17 cellular contexts compared by ENCODE assay signal in the genomic region with DNA sequence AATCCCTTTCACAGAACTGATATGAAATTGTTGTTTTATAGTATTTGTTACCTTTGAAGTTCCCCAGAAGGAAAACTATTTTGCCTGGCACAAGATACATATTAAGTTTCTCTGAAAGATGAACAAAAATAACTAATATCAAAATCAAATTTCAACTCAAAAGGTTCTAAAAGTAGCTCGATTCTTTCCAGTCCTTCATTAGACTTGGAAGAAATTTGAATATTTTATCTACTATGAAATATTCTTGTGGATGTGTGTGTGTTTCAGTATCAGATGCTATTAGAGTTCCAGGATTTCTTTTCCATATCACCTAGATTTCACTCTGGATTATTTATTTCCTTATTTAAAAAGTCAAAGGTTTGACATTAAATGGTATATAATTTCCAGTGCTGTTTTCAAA. TPM values are rescaled to one million over a fixed set of nuclear protein-coding genes. Genes with fewer than 3 reads are reported as not detected.
DNase-seq lines count a peak whose midpoint lies in the region; TF ChIP-seq lines count a peak whose summit lies in the region.
"Had no signal": no experiment of that assay in that cellular context is flagged by ENCODE, and none has a peak within 500 bp of the region (broad histone marks: within the 10 kb centered on the region; RNA-seq: fewer than 3 reads in every experiment).

No MANE protein-coding gene starts in this region.

- H4K20me1 ChIP-seq in Loucy (ENCODE audit: insufficient read depth, low read length, poor library complexity, severe bottlenecking), result peaks cover 9% of the 10 kb centered on the region

- H3K36me3 Mint-ChIP-seq in brain (peaks cover 7% of the 10 kb centered on the region), nephron (ENCODE audit: low read depth) (peaks cover 19% of the 10 kb centered on the region)

- H3K4me1 Mint-ChIP-seq in brain (peaks cover 35% of the 10 kb centered on the region), nephron (peaks cover 31% of the 10 kb centered on the region)

- no peak overlapping the region for H3K4me3 ChIP-seq in Loucy (ENCODE audit: low read length, poor library complexity, severe bottlenecking)

- TF ChIP-seq CTCF in Loucy (conservative IDR thresholded peaks at IDR 0.05; ENCODE audit: low read length) (no peak), brain (conservative IDR thresholded peaks at IDR 0.05) (no peak), nephron (IDR thresholded peaks at IDR 0.05; ENCODE audit: unreplicated experiment in 3 of 3) (no peak)

- no peak overlapping the region for H3K9ac ChIP-seq in Loucy (ENCODE audit: low read depth, low read length, poor library complexity, severe bottlenecking)

- H3K9me3 Mint-ChIP-seq in brain (peaks cover 0 to 3% (median 0%) of the 10 kb centered on the region in 5 experiments), nephron (no peaks in the 10 kb centered on the region)

- H3K4me3 Mint-ChIP-seq in brain, result peak overlapping the region in 4 of 5 experiments; percentile 20 to 69 (median 61)
- H3K4me3 Mint-ChIP-seq in nephron, result peak overlapping the region in 2 of 3 experiments; percentile 40 to 45
- H3K4me3 Mint-ChIP-seq: CD4-positive, alpha-beta T cell had no signal

- no peaks in the 10 kb centered on the region for H3F3A ChIP-seq in Loucy (ENCODE audit: low read depth)

- no peak overlapping the region for H2AFZ ChIP-seq in Loucy (ENCODE audit: low read length)

- H3K9me2 ChIP-seq in Loucy (replicated peaks; ENCODE audit: low read depth, low read length), result no peaks in the 10 kb centered on the region

- H3K9me3 ChIP-seq in Loucy (ENCODE audit: insufficient read depth, low read depth, low read length), result no peaks in the 10 kb centered on the region
- H3K9me3 ChIP-seq: Caco-2 had no signal

- H3K27ac Mint-ChIP-seq in brain (peak overlapping the region in 2 of 5 experiments; percentile 32 to 76), nephron (no peak overlapping the region)
- H3K27ac Mint-ChIP-seq: CD4-positive, alpha-beta T cell; H9 had no signal

- no peaks in the 10 kb centered on the region for H3K27me3 ChIP-seq in Loucy (ENCODE audit: insufficient read depth, low read length, poor library complexity, severe bottlenecking)

- peaks cover 94% of the 10 kb centered on the region for H3K27me3 Mint-ChIP-seq in brain
- peaks cover 87% of the 10 kb centered on the region for H3K27me3 Mint-ChIP-seq in nephron (ENCODE audit: low read depth)

- peak overlapping the region; percentile 10 for H3K4me2 ChIP-seq in Loucy (ENCODE audit: low read depth, low read length, poor library complexity, severe bottlenecking)

- peaks cover 24% of the 10 kb centered on the region for H3K4me1 ChIP-seq in Loucy (ENCODE audit: insufficient read depth, low read length, poor library complexity, severe bottlenecking)
- H3K4me1 ChIP-seq: BE2C had no signal

- no peaks in the 10 kb centered on the region for H3K36me3 ChIP-seq in Loucy (ENCODE audit: insufficient read depth, low read length)
- H3K36me3 ChIP-seq: BE2C had no signal

- peaks cover 12% of the 10 kb centered on the region for H3K79me2 ChIP-seq in Loucy (ENCODE audit: insufficient read depth, low read length)

- DNase-seq in NCI-H1436 treated with DMSO at 0.1 percent for 48 hours (lab: John Stamatoyannopoulos, UW), result no peak
- no peak for DNase-seq in T-helper 1 cell
- DNase-seq in NCI-H526 (lab: John Stamatoyannopoulos, UW), result no peak
- no peak for DNase-seq in DMS 273 (lab: John Stamatoyannopoulos, UW; ENCODE audit: unreplicated experiment)
- DNase-seq: ACHN; BE2C; C1 segment of cervical spinal cord; Caco-2; CD4-positive, alpha-beta T cell; DMS153; DMS79; GDM1; GOT3; H9 had no signal

RNA-seq across cellular contexts. Expression of gene AATF, which starts 3.6 kb away (rescaled TPM):
- 72.4 TPM for polyA plus RNA-seq in brain (ENCODE audit: insufficient read depth, low read depth, low replicate concordance)

RNA-seq across cellular contexts. Expression of gene LHX1, which starts 7.9 kb away (rescaled TPM):
- polyA plus RNA-seq in brain (ENCODE audit: insufficient read depth, low read depth, low replicate concordance), result not detected
